Comparison of ENCODE assay signal across 1 cellular context in genomic region chr11:107565219-107565937, GRCh38.
TF ChIP-seq lines count a peak whose summit lies in the region.

Gene ALKBH8, minus strand, starts transcription at chr11:107565735. Its CDS starts 4,842 bp downstream, at chr11:107560893.

TF ChIP-seq in HepG2, 621 proteins besides CTCF, POLR2A, EP300 and RAD21 (continued from another document and continues in another):
- TF ChIP-seq ZNF770 (CRISPR knock-in tag; IDR thresholded peaks at IDR 0.05), result no peak
- TF ChIP-seq SOX5 (CRISPR knock-in tag; IDR thresholded peaks at IDR 0.05; ENCODE audit: borderline replicate concordance), result no peak
- no peak for TF ChIP-seq PRDM15 (CRISPR knock-in tag; IDR thresholded peaks at IDR 0.05)
- TF ChIP-seq ELF4 (CRISPR knock-in tag; IDR thresholded peaks at IDR 0.05; ENCODE audit: borderline replicate concordance), result peak; percentile 86; the same call in 1 of the 2 replicates
- TF ChIP-seq ZNF713 (CRISPR knock-in tag; IDR thresholded peaks at IDR 0.05), result 0 out of 2 replicates have a peak, but pooled peaks have one; percentile 44
- TF ChIP-seq ZNF3 (CRISPR knock-in tag; IDR thresholded peaks at IDR 0.05), result no peak
- peak; percentile 81 for TF ChIP-seq ZNF225 (CRISPR knock-in tag; IDR thresholded peaks at IDR 0.05)
- no peak for TF ChIP-seq ARNT2 (CRISPR knock-in tag; IDR thresholded peaks at IDR 0.05; ENCODE audit: low read depth)
- 0 out of 2 replicates have a peak, but pooled peaks have one; percentile 14 for TF ChIP-seq SIX4 (CRISPR knock-in tag; IDR thresholded peaks at IDR 0.05)
- TF ChIP-seq DNMT1 (CRISPR knock-in tag; IDR thresholded peaks at IDR 0.05), result peak; percentile 72; the same call in 1 of the 2 replicates
- TF ChIP-seq ASH2L (IDR thresholded peaks at IDR 0.05; ENCODE audit: insufficient read length, low read depth, low read length), result peak; percentile 72
- no peak; the same call in 1 of the 2 replicates for TF ChIP-seq RXRB (CRISPR knock-in tag; IDR thresholded peaks at IDR 0.05; ENCODE audit: borderline replicate concordance)
- peak; percentile 42; the same call in 1 of the 2 replicates for TF ChIP-seq ELF3 (CRISPR knock-in tag; IDR thresholded peaks at IDR 0.05)
- peak; percentile 88 for TF ChIP-seq ARID4A (CRISPR knock-in tag; IDR thresholded peaks at IDR 0.05; ENCODE audit: borderline replicate concordance)
- TF ChIP-seq ZNF20 (CRISPR knock-in tag; IDR thresholded peaks at IDR 0.05), result no peak
- peak; percentile 72 for TF ChIP-seq ZNF772 (CRISPR knock-in tag; IDR thresholded peaks at IDR 0.05)
- TF ChIP-seq ZMYM4 (CRISPR knock-in tag; IDR thresholded peaks at IDR 0.05), result peak; percentile 46; the same call in 1 of the 2 replicates
- no peak for TF ChIP-seq ZNF33A (CRISPR knock-in tag; IDR thresholded peaks at IDR 0.05; ENCODE audit: borderline replicate concordance)
- peak; percentile 67; the same call in 1 of the 2 replicates for TF ChIP-seq ZNF652 (CRISPR knock-in tag; IDR thresholded peaks at IDR 0.05; ENCODE audit: borderline replicate concordance, low read depth)
- TF ChIP-seq ZBTB7B (CRISPR knock-in tag; IDR thresholded peaks at IDR 0.05), result 0 out of 2 replicates have a peak, but pooled peaks have one; percentile 19
- 0 out of 2 replicates have a peak, but pooled peaks have one; percentile 36 for TF ChIP-seq ATF2 (CRISPR knock-in tag; IDR thresholded peaks at IDR 0.05)
- peak; percentile 79; the same call in 1 of the 2 replicates for TF ChIP-seq ZNF547 (CRISPR knock-in tag; IDR thresholded peaks at IDR 0.05)
- no peak for TF ChIP-seq HOXA7 (CRISPR knock-in tag; IDR thresholded peaks at IDR 0.05)
- TF ChIP-seq TRIM22 (IDR thresholded peaks at IDR 0.05), result no peak
- TF ChIP-seq NFRKB (IDR thresholded peaks at IDR 0.05), result no peak
- TF ChIP-seq SP2 (CRISPR knock-in tag; IDR thresholded peaks at IDR 0.05), result no peak; the same call in 1 of the 2 replicates
- TF ChIP-seq SPEN (CRISPR knock-in tag; IDR thresholded peaks at IDR 0.05; ENCODE audit: low read depth), result peak; percentile 46
- no peak for TF ChIP-seq E2F5 (CRISPR knock-in tag; conservative IDR thresholded peaks at IDR 0.05)
- no peak for TF ChIP-seq USF2 (IDR thresholded peaks at IDR 0.05; ENCODE audit: low read depth, low read length)
- peak; percentile 61; the same call in 1 of the 2 replicates for TF ChIP-seq USF2 (CRISPR knock-in tag; IDR thresholded peaks at IDR 0.05; ENCODE audit: borderline replicate concordance)
- TF ChIP-seq ZNF292 (CRISPR knock-in tag; IDR thresholded peaks at IDR 0.05; ENCODE audit: borderline replicate concordance, low read depth), result no peak
- TF ChIP-seq GFI1 (CRISPR knock-in tag; IDR thresholded peaks at IDR 0.05; ENCODE audit: borderline replicate concordance), result peak; percentile 50; the same call in 1 of the 2 replicates
- TF ChIP-seq NCOA1 (CRISPR knock-in tag; IDR thresholded peaks at IDR 0.05), result no peak
- no peak for TF ChIP-seq DNMT3B (CRISPR knock-in tag; conservative IDR thresholded peaks at IDR 0.05)
- peak; percentile 75; the same call in 1 of the 2 replicates for TF ChIP-seq BRD4 (CRISPR knock-in tag; IDR thresholded peaks at IDR 0.05)
- no peak for TF ChIP-seq ZNF740 (CRISPR knock-in tag; IDR thresholded peaks at IDR 0.05)
- no peak for TF ChIP-seq ETV6 (CRISPR knock-in tag; conservative IDR thresholded peaks at IDR 0.05)
- TF ChIP-seq ZNF124 (CRISPR knock-in tag; IDR thresholded peaks at IDR 0.05), result 0 out of 2 replicates have a peak, but pooled peaks have one; percentile 45
- no peak for TF ChIP-seq ZNF468 (CRISPR knock-in tag; IDR thresholded peaks at IDR 0.05)
- TF ChIP-seq FOXP1 (IDR thresholded peaks at IDR 0.05), result no peak
- TF ChIP-seq FOXP1 (CRISPR knock-in tag; IDR thresholded peaks at IDR 0.05), result no peak
- no peak for TF ChIP-seq TEF (CRISPR knock-in tag; IDR thresholded peaks at IDR 0.05)
- TF ChIP-seq ZNF253 (CRISPR knock-in tag; IDR thresholded peaks at IDR 0.05; ENCODE audit: borderline replicate concordance), result no peak
- no peak for TF ChIP-seq ZKSCAN8 (CRISPR knock-in tag; IDR thresholded peaks at IDR 0.05; ENCODE audit: borderline replicate concordance)
- TF ChIP-seq JARID2 (CRISPR knock-in tag; IDR thresholded peaks at IDR 0.05; ENCODE audit: insufficient replicate concordance), result no peak
- TF ChIP-seq ZNF343 (CRISPR knock-in tag; IDR thresholded peaks at IDR 0.05), result no peak
- TF ChIP-seq ZNF773 (CRISPR knock-in tag; IDR thresholded peaks at IDR 0.05; ENCODE audit: borderline replicate concordance), result no peak
- no peak for TF ChIP-seq TBP (CRISPR knock-in tag; IDR thresholded peaks at IDR 0.05)
- peak; percentile 27; the same call in 1 of the 2 replicates for TF ChIP-seq WIZ (CRISPR knock-in tag; IDR thresholded peaks at IDR 0.05)
- no peak for TF ChIP-seq ZNF530 (CRISPR knock-in tag; IDR thresholded peaks at IDR 0.05; ENCODE audit: low read depth)
- no peak for TF ChIP-seq HOXA9 (CRISPR knock-in tag; IDR thresholded peaks at IDR 0.05; ENCODE audit: borderline replicate concordance)
- TF ChIP-seq DPF2 (CRISPR knock-in tag; IDR thresholded peaks at IDR 0.05; ENCODE audit: borderline replicate concordance, low read depth), result no peak
- TF ChIP-seq KDM2A (CRISPR knock-in tag; IDR thresholded peaks at IDR 0.05; ENCODE audit: borderline replicate concordance, low read depth), result no peak; the same call in 1 of the 2 replicates
- TF ChIP-seq AGO1 (IDR thresholded peaks at IDR 0.05; ENCODE audit: low read depth, low read length, poor library complexity, severe bottlenecking), result no peak
